Comparison of ENCODE assay signal across 19 cellular contexts in the genomic region with DNA sequence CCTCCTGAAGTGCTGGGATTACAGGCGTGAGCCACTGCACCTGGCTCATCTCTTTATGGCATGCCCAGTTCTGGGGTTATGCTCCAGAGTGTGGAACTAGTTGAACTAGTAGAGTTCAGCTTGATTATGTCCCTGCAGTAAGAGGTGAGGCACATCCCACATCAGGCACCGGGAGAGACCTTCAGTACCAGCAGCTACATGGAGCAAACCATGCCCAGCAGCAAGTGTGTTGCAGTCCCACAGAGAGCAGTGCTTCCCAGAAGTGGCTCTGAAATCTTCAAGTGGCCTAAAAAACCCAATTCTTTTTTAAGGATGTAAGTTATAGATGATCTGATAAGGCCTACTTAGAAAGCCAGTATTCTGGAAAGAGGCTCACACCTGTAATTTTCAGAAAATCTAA.
"Had no signal": no experiment of that assay in that cellular context is flagged by ENCODE, and none has a peak within 500 bp of the region (broad histone marks: within the 10 kb centered on the region; RNA-seq: fewer than 3 reads in every experiment).

No MANE protein-coding gene starts in this region.

- H3K9me3 ChIP-seq: lower lobe of right lung, mucosa of descending colon, tibial nerve had no signal

- H3K36me3 ChIP-seq: heart left ventricle, lower lobe of right lung, spleen, tibial nerve had no signal

- ATAC-seq: lower lobe of right lung; natural killer cell treated with Interleukin-12 subunit alpha and Interleukin-12 subunit beta and Interleukin-15 and Interleukin-18, amount 100 ng/mL, for 72 hours; right cardiac atrium had no signal

- H3K27ac ChIP-seq: epithelial cell of prostate, heart left ventricle, lower lobe of right lung, tibial nerve, VCaP had no signal

- H3K4me3 ChIP-seq: heart left ventricle, lower lobe of right lung, mucosa of descending colon, spleen, tibial nerve had no signal

- DNase-seq: activated CD4-positive, alpha-beta T cell treated with anti-CD3 and anti-CD28 coated beads for 4 hours; activated CD4-positive, alpha-beta T cell treated with anti-CD3 and anti-CD28 coated beads, Interleukin-2, amount 50 U/mL, for 4 hours; activated CD8-positive, alpha-beta memory T cell treated with anti-CD3 and anti-CD28 coated beads for 24 hours; anterior cingulate cortex; dermis blood vessel endothelial cell; effector CD4-positive, alpha-beta T cell; lower lobe of right lung; right cardiac atrium; spleen; stimulated activated naive CD4-positive, alpha-beta T cell; T-helper 9 cell had no signal

- H3K27me3 ChIP-seq: spleen, tibial nerve had no signal

- H3K27ac Mint-ChIP-seq: activated T-helper 2 cell treated with anti-CD3 and anti-CD28 coated beads, Interferon-gamma antibody, Interleukin-2, Interleukin-4, amounts not matched to agents 10 μg/mL and 5 μg/mL and 100 μg/mL, durations not matched to agents 14 hours and 24 hours and 36 hours; natural killer cell treated with Interleukin-12 subunit alpha and Interleukin-12 subunit beta and Interleukin-15 and Interleukin-18, amount 100 ng/mL, for 72 hours; T-helper 1 cell treated with Interleukin-12 subunit alpha and Interleukin-12 subunit beta and Interleukin-4 antibody, amounts not matched to agents 30 μg/mL and 1 μg/mL, for 36 hours had no signal
